1 cellular context compared by ENCODE assay signal in genomic region chr15:74815121-74815933, GRCh38.
TF ChIP-seq lines count a peak whose summit lies in the region.

No MANE protein-coding gene starts in this region.

TF ChIP-seq in HCT116, 20 proteins besides CTCF, POLR2A, EP300 and RAD21 (continued from another document):
- TF ChIP-seq, protein P1, sequence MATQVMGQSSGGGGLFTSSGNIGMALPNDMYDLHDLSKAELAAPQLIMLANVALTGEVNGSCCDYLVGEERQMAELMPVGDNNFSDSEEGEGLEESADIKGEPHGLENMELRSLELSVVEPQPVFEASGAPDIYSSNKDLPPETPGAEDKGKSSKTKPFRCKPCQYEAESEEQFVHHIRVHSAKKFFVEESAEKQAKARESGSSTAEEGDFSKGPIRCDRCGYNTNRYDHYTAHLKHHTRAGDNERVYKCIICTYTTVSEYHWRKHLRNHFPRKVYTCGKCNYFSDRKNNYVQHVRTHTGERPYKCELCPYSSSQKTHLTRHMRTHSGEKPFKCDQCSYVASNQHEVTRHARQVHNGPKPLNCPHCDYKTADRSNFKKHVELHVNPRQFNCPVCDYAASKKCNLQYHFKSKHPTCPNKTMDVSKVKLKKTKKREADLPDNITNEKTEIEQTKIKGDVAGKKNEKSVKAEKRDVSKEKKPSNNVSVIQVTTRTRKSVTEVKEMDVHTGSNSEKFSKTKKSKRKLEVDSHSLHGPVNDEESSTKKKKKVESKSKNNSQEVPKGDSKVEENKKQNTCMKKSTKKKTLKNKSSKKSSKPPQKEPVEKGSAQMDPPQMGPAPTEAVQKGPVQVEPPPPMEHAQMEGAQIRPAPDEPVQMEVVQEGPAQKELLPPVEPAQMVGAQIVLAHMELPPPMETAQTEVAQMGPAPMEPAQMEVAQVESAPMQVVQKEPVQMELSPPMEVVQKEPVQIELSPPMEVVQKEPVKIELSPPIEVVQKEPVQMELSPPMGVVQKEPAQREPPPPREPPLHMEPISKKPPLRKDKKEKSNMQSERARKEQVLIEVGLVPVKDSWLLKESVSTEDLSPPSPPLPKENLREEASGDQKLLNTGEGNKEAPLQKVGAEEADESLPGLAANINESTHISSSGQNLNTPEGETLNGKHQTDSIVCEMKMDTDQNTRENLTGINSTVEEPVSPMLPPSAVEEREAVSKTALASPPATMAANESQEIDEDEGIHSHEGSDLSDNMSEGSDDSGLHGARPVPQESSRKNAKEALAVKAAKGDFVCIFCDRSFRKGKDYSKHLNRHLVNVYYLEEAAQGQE (IDR thresholded peaks at IDR 0.05; ENCODE audit: low read depth), result no peak
- TF ChIP-seq ZFX (IDR thresholded peaks at IDR 0.05), result no peak
- TF ChIP-seq JUND (IDR thresholded peaks at IDR 0.05), result no peak
- no peak for TF ChIP-seq EZH2 (IDR thresholded peaks at IDR 0.05)
- TF ChIP-seq EZH2phosphoT487 (IDR thresholded peaks at IDR 0.05; ENCODE audit: borderline replicate concordance), result no peak
- TF ChIP-seq SRF (IDR thresholded peaks at IDR 0.05; ENCODE audit: low read depth), result no peak
- no peak for TF ChIP-seq EGR1 (IDR thresholded peaks at IDR 0.05; ENCODE audit: low read depth)
- no peak for TF ChIP-seq CEBPB (IDR thresholded peaks at IDR 0.05; ENCODE audit: low read depth)
- no peak for TF ChIP-seq YY1 (IDR thresholded peaks at IDR 0.05; ENCODE audit: extremely low read depth, insufficient replicate concordance, low read depth, low read length)
